8 cellular contexts compared by ENCODE assay signal in the genomic region with DNA sequence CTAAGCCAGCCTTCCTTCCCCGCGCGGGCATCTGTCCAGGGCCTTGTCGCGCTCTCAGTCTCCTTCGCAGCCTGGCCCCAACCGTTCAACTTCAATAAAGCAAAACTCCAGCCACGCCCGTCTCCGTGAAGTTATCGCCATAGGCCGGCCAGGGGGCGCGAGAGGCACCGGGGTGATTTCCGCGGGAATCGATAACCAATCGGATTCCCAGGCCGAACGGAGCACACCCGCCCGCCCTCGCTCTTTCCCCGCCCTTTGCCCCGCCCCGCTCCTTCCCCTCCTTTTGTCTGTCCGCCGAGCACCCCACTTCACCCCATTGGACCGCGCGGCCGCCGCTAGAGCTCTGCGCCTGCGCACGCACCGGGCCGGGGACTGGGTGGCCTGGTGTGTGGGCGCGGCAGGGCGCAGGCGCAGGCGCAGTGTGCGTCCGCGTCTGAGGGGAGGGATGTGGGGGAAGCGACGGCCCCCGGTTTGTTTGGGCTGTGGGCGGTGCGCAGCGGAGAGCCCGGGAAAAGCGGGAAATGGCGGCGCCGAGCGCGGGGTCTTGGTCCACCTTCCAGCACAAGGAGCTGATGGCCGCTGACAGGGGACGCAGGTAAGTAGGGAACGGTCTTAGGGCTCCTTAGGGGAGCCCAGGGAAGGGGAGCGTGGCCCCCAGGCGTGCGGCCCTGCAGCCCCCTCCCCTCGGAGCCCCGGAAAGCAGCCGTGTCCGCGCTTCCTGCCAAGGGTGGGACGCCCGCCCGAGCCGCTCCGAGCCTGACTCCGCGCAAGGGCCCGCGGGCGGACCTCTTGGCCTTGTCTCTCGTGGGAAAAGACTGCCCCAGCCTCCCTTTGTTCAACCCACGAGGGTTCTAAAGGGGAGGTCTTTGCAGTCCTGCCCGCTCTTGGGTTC. TPM values are rescaled to one million over a fixed set of nuclear protein-coding genes. Genes with fewer than 3 reads are reported as not detected.
DNase-seq lines count a peak whose midpoint lies in the region; ATAC-seq and TF ChIP-seq lines count a peak whose summit lies in the region.

A gene (plus strand): TSS at position 417 of the 892 bp plus-strand sequence. CDS start 105 bp downstream, at position 522.

- peaks cover 46% of the 10 kb centered on the region for H3K79me2 ChIP-seq in SK-N-SH (ENCODE audit: insufficient read depth)

- TF ChIP-seq POLR2A in suprapubic skin (IDR thresholded peaks at IDR 0.05), result peak; percentile 13 to 36

- TF ChIP-seq EP300 in SK-N-SH (IDR thresholded peaks at IDR 0.05; ENCODE audit: borderline replicate concordance in 1 of 2, low read depth in 1 of 2, low read length in 1 of 2), result no peak
- TF ChIP-seq EP300 in suprapubic skin (IDR thresholded peaks at IDR 0.05), result no peak

- H3K4me1 ChIP-seq in SK-N-SH (ENCODE audit: control insufficient read depth in 1 of 2, insufficient read depth in 2 of 2, low read depth in 1 of 2, low read length in 1 of 2), result peaks cover 15 to 26% of the 10 kb centered on the region in 2 experiments; a peak in 3 of 4 replicates
- peaks cover 44% of the 10 kb centered on the region for H3K4me1 ChIP-seq in suprapubic skin

- peaks cover 2% of the 10 kb centered on the region for H3F3A ChIP-seq in SK-N-SH (replicated peaks; ENCODE audit: insufficient read depth)

- peak within 1 kb of the TSS; percentile 88 for H2AFZ ChIP-seq in SK-N-SH (ENCODE audit: low read depth)

- WGBS in SK-N-SH (ENCODE audit: low lambda C conversion rate), result 6% methylated on average over 47 of the region's 84 CpGs
- WGBS in suprapubic skin, result 5% methylated on average over 52 of the region's 84 CpGs

- POLR2A ChIA-PET in SK-N-SH (lab: Yijun Ruan, JAX), result interaction anchor here (0.5 to 1.7 kb wide), 10 partner anchors 8 to 94 kb away, joined by 3 to 13 read pairs (median 4); a partner anchor contains a TSS

- no peaks in the 10 kb centered on the region for H3K9me2 ChIP-seq in SK-N-SH

- H3K4me2 ChIP-seq in SK-N-SH, result peak within 1 kb of the TSS; percentile 80

- peaks cover 18 to 27% of the 10 kb centered on the region in 2 experiments for H3K36me3 ChIP-seq in SK-N-SH (replicated peaks in 1 of 2; ENCODE audit: control insufficient read depth in 1 of 2, insufficient read depth in 2 of 2, low read length in 1 of 2)
- H3K36me3 ChIP-seq in suprapubic skin, result peaks cover 19% of the 10 kb centered on the region

- TF ChIP-seq RAD21 in SK-N-SH (IDR thresholded peaks at IDR 0.05; ENCODE audit: low read length), result no peak

- H3K27me3 ChIP-seq in SK-N-SH (ENCODE audit: insufficient read depth) (no peaks in the 10 kb centered on the region), suprapubic skin (no peaks in the 10 kb centered on the region)

- peak within 1 kb of the TSS; percentile 69 to 89 for H3K27ac ChIP-seq in SK-N-SH (ENCODE audit: low read depth in 2 of 2, low read length in 1 of 2)
- H3K27ac ChIP-seq in suprapubic skin, result peak within 1 kb of the TSS; percentile 90

- CTCF ChIA-PET in SK-N-SH (lab: Yijun Ruan, JAX), result interaction anchor here (0.5 to 3.2 kb wide), 10 partner anchors 11 to 129 kb away, joined by 3 to 13 read pairs (median 4); a partner anchor contains a TSS

- H3K9me3 ChIP-seq in SK-N-SH, result no peaks in the 10 kb centered on the region
- no peaks in the 10 kb centered on the region for H3K9me3 ChIP-seq in suprapubic skin

- TF ChIP-seq CTCF in GM10266 (IDR thresholded peaks at IDR 0.05; ENCODE audit: control insufficient read depth, insufficient read depth, low read depth, missing control alignments) (peak; percentile 22), SK-N-SH (IDR thresholded peaks at IDR 0.05) (peak; percentile 47), suprapubic skin (IDR thresholded peaks at IDR 0.05) (peak; percentile 14 to 39)

- DNase-seq in GM10266 (ENCODE audit: extremely low spot score) (peak; percentile 99), NCI-H1092 (lab: John Stamatoyannopoulos, UW) (peak; percentile 98), SK-N-SH (peak; percentile 100), globus pallidus (ENCODE audit: low spot score) (peak; percentile 96), occipital lobe (lab: John Stamatoyannopoulos, UW) (peak; percentile 97), suprapubic skin (ENCODE audit: low spot score in 2 of 2) (peak; percentile 98)
- peak; percentile 99 for DNase-seq in activated naive CD4-positive, alpha-beta T cell treated with anti-CD3 and anti-CD28 coated beads, Interleukin-2, amount 50 U/mL, for 16 hours

- peak within 1 kb of the TSS; percentile 73 to 86 for H3K4me3 ChIP-seq in SK-N-SH (ENCODE audit: low read depth in 2 of 2, low read length in 1 of 2)
- peak within 1 kb of the TSS; percentile 84 for H3K4me3 ChIP-seq in suprapubic skin

- peak within 1 kb of the TSS; percentile 87 for H3K9ac ChIP-seq in SK-N-SH

- peaks cover 15% of the 10 kb centered on the region; the same call in 1 of the 2 replicates for H4K20me1 ChIP-seq in SK-N-SH (ENCODE audit: insufficient read depth)

- peak; percentile 93 for ATAC-seq in HG02610 (IDR thresholded peaks at IDR 0.05; ENCODE audit: unreplicated experiment)

TF ChIP-seq in SK-N-SH, 30 proteins besides CTCF, POLR2A, EP300 and RAD21 (continues in another document):
- TF ChIP-seq TCF12 (IDR thresholded peaks at IDR 0.05) (no peak), GATA2 (CRISPR knock-in tag; IDR thresholded peaks at IDR 0.05) (no peak), SIN3A (IDR thresholded peaks at IDR 0.05; ENCODE audit: borderline replicate concordance, low read depth, low read length) (peak; percentile 87), FOXJ3 (CRISPR knock-in tag; IDR thresholded peaks at IDR 0.05) (no peak), EZH2phosphoT487 (IDR thresholded peaks at IDR 0.05; ENCODE audit: borderline replicate concordance, low read depth) (no peak), ELF1 (IDR thresholded peaks at IDR 0.05) (no peak), RXRA (IDR thresholded peaks at IDR 0.05; ENCODE audit: borderline replicate concordance, low read depth) (no peak), YY1 (IDR thresholded peaks at IDR 0.05; ENCODE audit: low read depth) (peak; percentile 92), GABPA (IDR thresholded peaks at IDR 0.05; ENCODE audit: low read depth) (peak; percentile 20; the same call in 1 of the 2 replicates), TAF1 (IDR thresholded peaks at IDR 0.05; ENCODE audit: borderline replicate concordance, low read depth, low read length) (peak; percentile 89), MEF2A (IDR thresholded peaks at IDR 0.05; ENCODE audit: borderline replicate concordance, low read depth) (no peak), FOXM1 (IDR thresholded peaks at IDR 0.05; ENCODE audit: low read depth) (no peak), FOSL2 (IDR thresholded peaks at IDR 0.05; ENCODE audit: borderline replicate concordance, low read depth) (no peak), POLR2AphosphoS5 (IDR thresholded peaks at IDR 0.05; ENCODE audit: low read depth, low read length) (peak; percentile 91), MXI1 (IDR thresholded peaks at IDR 0.05; ENCODE audit: low read depth, low read length) (peak; percentile 78), RCOR1 (IDR thresholded peaks at IDR 0.05; ENCODE audit: low read length) (no peak)
- TF ChIP-seq, protein P1, sequence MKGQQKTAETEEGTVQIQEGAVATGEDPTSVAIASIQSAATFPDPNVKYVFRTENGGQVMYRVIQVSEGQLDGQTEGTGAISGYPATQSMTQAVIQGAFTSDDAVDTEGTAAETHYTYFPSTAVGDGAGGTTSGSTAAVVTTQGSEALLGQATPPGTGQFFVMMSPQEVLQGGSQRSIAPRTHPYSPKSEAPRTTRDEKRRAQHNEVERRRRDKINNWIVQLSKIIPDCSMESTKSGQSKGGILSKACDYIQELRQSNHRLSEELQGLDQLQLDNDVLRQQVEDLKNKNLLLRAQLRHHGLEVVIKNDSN (IDR thresholded peaks at IDR 0.05; ENCODE audit: borderline replicate concordance, low read depth), result no peak
- TF ChIP-seq, protein P2, sequence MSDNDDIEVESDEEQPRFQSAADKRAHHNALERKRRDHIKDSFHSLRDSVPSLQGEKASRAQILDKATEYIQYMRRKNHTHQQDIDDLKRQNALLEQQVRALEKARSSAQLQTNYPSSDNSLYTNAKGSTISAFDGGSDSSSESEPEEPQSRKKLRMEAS (IDR thresholded peaks at IDR 0.05; ENCODE audit: low read depth), result peak; percentile 94
- TF ChIP-seq, protein P3, sequence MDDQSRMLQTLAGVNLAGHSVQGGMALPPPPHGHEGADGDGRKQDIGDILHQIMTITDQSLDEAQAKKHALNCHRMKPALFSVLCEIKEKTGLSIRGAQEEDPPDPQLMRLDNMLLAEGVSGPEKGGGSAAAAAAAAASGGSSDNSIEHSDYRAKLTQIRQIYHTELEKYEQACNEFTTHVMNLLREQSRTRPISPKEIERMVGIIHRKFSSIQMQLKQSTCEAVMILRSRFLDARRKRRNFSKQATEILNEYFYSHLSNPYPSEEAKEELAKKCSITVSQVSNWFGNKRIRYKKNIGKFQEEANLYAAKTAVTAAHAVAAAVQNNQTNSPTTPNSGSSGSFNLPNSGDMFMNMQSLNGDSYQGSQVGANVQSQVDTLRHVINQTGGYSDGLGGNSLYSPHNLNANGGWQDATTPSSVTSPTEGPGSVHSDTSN (IDR thresholded peaks at IDR 0.05), result peak; percentile 84
- TF ChIP-seq, protein P4, sequence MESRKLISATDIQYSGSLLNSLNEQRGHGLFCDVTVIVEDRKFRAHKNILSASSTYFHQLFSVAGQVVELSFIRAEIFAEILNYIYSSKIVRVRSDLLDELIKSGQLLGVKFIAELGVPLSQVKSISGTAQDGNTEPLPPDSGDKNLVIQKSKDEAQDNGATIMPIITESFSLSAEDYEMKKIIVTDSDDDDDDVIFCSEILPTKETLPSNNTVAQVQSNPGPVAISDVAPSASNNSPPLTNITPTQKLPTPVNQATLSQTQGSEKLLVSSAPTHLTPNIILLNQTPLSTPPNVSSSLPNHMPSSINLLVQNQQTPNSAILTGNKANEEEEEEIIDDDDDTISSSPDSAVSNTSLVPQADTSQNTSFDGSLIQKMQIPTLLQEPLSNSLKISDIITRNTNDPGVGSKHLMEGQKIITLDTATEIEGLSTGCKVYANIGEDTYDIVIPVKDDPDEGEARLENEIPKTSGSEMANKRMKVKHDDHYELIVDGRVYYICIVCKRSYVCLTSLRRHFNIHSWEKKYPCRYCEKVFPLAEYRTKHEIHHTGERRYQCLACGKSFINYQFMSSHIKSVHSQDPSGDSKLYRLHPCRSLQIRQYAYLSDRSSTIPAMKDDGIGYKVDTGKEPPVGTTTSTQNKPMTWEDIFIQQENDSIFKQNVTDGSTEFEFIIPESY (IDR thresholded peaks at IDR 0.05; ENCODE audit: borderline replicate concordance, low read depth), result peak; percentile 26; the same call in 1 of the 2 replicates

RNA-seq across cellular contexts. Expression of the gene that starts here (rescaled TPM):
- 19.7 and 22.3 TPM in 2 replicates for polyA plus RNA-seq in SK-N-SH (2012; rRNA removed)
- polyA plus RNA-seq in SK-N-SH (2012; cell fraction: cytosol; rRNA removed), result 13.1 and 15.6 TPM in 2 replicates
- 29.2 and 44.4 TPM in 2 replicates for polyA plus RNA-seq in SK-N-SH (2012; cell fraction: nucleus; rRNA removed)
- total RNA-seq in occipital lobe (20.7 TPM), suprapubic skin (10 to 100 TPM; 13.7 to 36.5 (median 25.3) TPM)

Comparison
In these comparisons a context has a peak if more than half of its experiments do, and no peak if none do; other contexts are left out.
1. Peak in every context shown above with its lines: DNase-seq, ATAC-seq, H3K4me3 ChIP-seq and H3K27ac ChIP-seq.